8 cellular contexts compared by ENCODE assay signal in the genomic region with DNA sequence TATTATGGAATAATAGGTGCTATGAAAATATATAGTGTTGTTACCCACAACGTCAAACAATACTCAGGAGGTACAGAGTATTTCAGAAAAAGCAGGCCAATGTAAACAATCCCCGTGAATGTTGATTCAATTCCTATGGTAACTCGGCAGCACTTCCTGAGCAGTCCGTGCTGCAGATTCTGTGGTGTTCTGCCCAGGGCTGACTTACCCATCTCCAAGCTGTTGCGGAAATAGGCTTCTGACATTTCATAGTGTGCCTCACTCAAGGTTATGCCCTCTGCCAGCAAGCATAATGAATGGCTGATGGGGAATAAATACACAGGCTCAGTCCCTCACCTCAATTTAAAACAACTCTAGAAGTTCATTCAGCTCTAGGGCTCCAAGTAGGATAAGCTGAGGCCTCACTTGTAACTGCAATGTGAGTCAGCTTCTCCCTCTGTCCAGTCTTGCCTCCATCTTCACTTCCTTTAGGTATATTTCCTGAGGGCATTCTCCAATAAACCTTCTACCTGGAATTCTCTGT.
DNase-seq lines count a peak whose midpoint lies in the region; ATAC-seq, FAIRE-seq and TF ChIP-seq lines count a peak whose summit lies in the region.

No MANE protein-coding gene starts in this region.

- H3F3A ChIP-seq in GM23248 (ENCODE audit: insufficient read depth): no peaks in the 10 kb centered on the region

- dilution Hi-C loops in endothelial cell of umbilical vein (cut with MboI; ENCODE audit: extremely low pct_ligation_motif_present, low sequenced_read_pairs): no loop called here

- H3K27me3 ChIP-seq in GM23248 (replicated peaks; ENCODE audit: insufficient read depth): no peaks in the 10 kb centered on the region
- no peaks in the 10 kb centered on the region for H3K27me3 ChIP-seq in endothelial cell of umbilical vein (ENCODE audit: control insufficient read depth in 2 of 2, insufficient read depth in 2 of 2, low read length in 2 of 2)
- no peaks in the 10 kb centered on the region for H3K27me3 ChIP-seq in neuron (ENCODE audit: insufficient read depth, low read length)

- H3K9ac ChIP-seq in GM23248: no peak overlapping the region
- peak overlapping the region; percentile 76 for H3K9ac ChIP-seq in endothelial cell of umbilical vein (replicated peaks; ENCODE audit: extremely low read depth, insufficient read depth, low read length)

- H3K4me1 ChIP-seq in GM23248 (ENCODE audit: insufficient read depth) (no peaks in the 10 kb centered on the region), endothelial cell of umbilical vein (ENCODE audit: control insufficient read depth, extremely low read depth, insufficient read depth, low read length) (peaks cover 45% of the 10 kb centered on the region), neuron (ENCODE audit: insufficient read depth, low read length) (peaks cover 16% of the 10 kb centered on the region)

- peak overlapping the region; percentile 39; the same call in 1 of the 2 replicates for H2AFZ ChIP-seq in GM23248
- peak overlapping the region; percentile 46 for H2AFZ ChIP-seq in endothelial cell of umbilical vein (ENCODE audit: low read depth, low read length)
- peak overlapping the region; percentile 48 for H2AFZ ChIP-seq in neuron (ENCODE audit: low read depth, low read length)

- H3K9me2 ChIP-seq in GM23248 (ENCODE audit: insufficient read depth): no peaks in the 10 kb centered on the region

- in situ Hi-C loops in GM23248 (cut with MboI): no loop called here

- H3K36me3 ChIP-seq in GM23248 (ENCODE audit: low read depth) (no peaks in the 10 kb centered on the region), endothelial cell of umbilical vein (ENCODE audit: control insufficient read depth in 2 of 2, extremely low read depth in 1 of 2, insufficient read depth in 2 of 2, low read length in 2 of 2) (no peaks in the 10 kb centered on the region), neuron (ENCODE audit: insufficient read depth, low read length) (no peaks in the 10 kb centered on the region)

- H4K20me1 ChIP-seq in GM23248 (ENCODE audit: insufficient read depth) (no peaks in the 10 kb centered on the region), endothelial cell of umbilical vein (replicated peaks; ENCODE audit: control insufficient read depth, extremely low read depth, insufficient read depth, low read length) (no peaks in the 10 kb centered on the region)

- no peaks in the 10 kb centered on the region for H3K79me2 ChIP-seq in GM23248 (ENCODE audit: insufficient read depth)
- H3K79me2 ChIP-seq in endothelial cell of umbilical vein (ENCODE audit: control insufficient read depth, insufficient read depth, low read length): no peaks in the 10 kb centered on the region

- ATAC-seq in HG02852 (IDR thresholded peaks at IDR 0.05; ENCODE audit: unreplicated experiment) (no peak), HG02798 (IDR thresholded peaks at IDR 0.05; ENCODE audit: poor library complexity, unreplicated experiment) (no peak), GM19351 (IDR thresholded peaks at IDR 0.05; ENCODE audit: unreplicated experiment) (no peak)

- DNase-seq in GM23248 (peak; percentile 56), NCI-H345 treated with DMSO at 0.1 percent for 48 hours (lab: John Stamatoyannopoulos, UW; ENCODE audit: unreplicated experiment) (peak; percentile 11), endothelial cell of umbilical vein (ENCODE audit: low read depth, low spot score) (peak; percentile 97), NCI-H1930 (lab: John Stamatoyannopoulos, UW) (no peak)

- CTCF ChIA-PET in endothelial cell of umbilical vein (lab: Charles Lee): interaction anchor here (0.9 to 1.5 kb wide), 4 partner anchors 12 to 253 kb away, joined by 3 to 6 read pairs (median 4); no protein-coding TSS in a partner anchor

- 51 to 61% methylated on average over 5 of the region's 5 CpGs for WGBS in GM23248 (ENCODE audit: low coverage in 1 of 2, low lambda C conversion rate in 2 of 2, missing lambda C conversion rate in 2 of 2), 2 experiments

- POLR2A ChIA-PET in endothelial cell of umbilical vein (lab: Charles Lee): no interaction called here

- no peak overlapping the region for H3K4me3 ChIP-seq in GM23248
- H3K4me3 ChIP-seq in endothelial cell of umbilical vein (replicated peaks in 1 of 3; ENCODE audit: insufficient read depth in 1 of 3, low read depth in 1 of 3, low read length in 3 of 3): no peak overlapping the region
- H3K4me3 ChIP-seq in neuron (ENCODE audit: low read length): peak overlapping the region; percentile 28

- BruUV-seq in endothelial cell of umbilical vein (replicated peaks; lab: Mats Ljungman, UMichigan): no TSS peak

- intact Hi-C loops in endothelial cell of umbilical vein (cut with micrococcal nuclease): loop anchor here (1.0 to 5.0 kb wide), 5 partner anchors 12 to 205 kb away; no protein-coding TSS in a partner anchor

- H3K4me2 ChIP-seq in GM23248 (ENCODE audit: unreplicated experiment) (no peak overlapping the region), endothelial cell of umbilical vein (ENCODE audit: insufficient read depth, low read length) (peak overlapping the region; percentile 81)

- H3K9me3 ChIP-seq in GM23248 (ENCODE audit: low read depth) (no peaks in the 10 kb centered on the region), endothelial cell of umbilical vein (replicated peaks; ENCODE audit: control insufficient read depth, insufficient read depth, low read length) (no peaks in the 10 kb centered on the region), neuron (ENCODE audit: low read length) (no peaks in the 10 kb centered on the region)

- TF ChIP-seq CTCF in endothelial cell of umbilical vein (IDR thresholded peaks at IDR 0.05; ENCODE audit: extremely low read depth in 1 of 2, insufficient read depth in 1 of 2, low read depth in 1 of 2, low read length in 2 of 2): no peak

- peak; percentile 96 for FAIRE-seq in endothelial cell of umbilical vein (lab: Jason Lieb, UNC)

- no peaks in the 10 kb centered on the region for H3K9me1 ChIP-seq in endothelial cell of umbilical vein (replicated peaks; ENCODE audit: control insufficient read depth, extremely low read depth, insufficient read depth, low read length)

- TF ChIP-seq POLR2A in endothelial cell of umbilical vein (IDR thresholded peaks at IDR 0.05; ENCODE audit: low read depth, low read length): peak; percentile 56

- peak overlapping the region; percentile 27; the same call in 1 of the 2 replicates for H3K27ac ChIP-seq in GM23248
- peak overlapping the region; percentile 96 for H3K27ac ChIP-seq in endothelial cell of umbilical vein (ENCODE audit: insufficient read depth, low read depth, low read length)

TF ChIP-seq in endothelial cell of umbilical vein, 7 proteins besides CTCF, POLR2A, EP300 and RAD21:
- TF ChIP-seq MYC (IDR thresholded peaks at IDR 0.05; ENCODE audit: low read depth, low read length): no peak
- TF ChIP-seq, protein P1, sequence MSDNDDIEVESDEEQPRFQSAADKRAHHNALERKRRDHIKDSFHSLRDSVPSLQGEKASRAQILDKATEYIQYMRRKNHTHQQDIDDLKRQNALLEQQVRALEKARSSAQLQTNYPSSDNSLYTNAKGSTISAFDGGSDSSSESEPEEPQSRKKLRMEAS (IDR thresholded peaks at IDR 0.05; ENCODE audit: insufficient read depth, insufficient read length): no peak
- peak; percentile 84 for TF ChIP-seq GATA2 (IDR thresholded peaks at IDR 0.05; ENCODE audit: insufficient read depth, insufficient read length, low read depth, low read length)
- peak; percentile 82 for TF ChIP-seq POLR2AphosphoS5 (IDR thresholded peaks at IDR 0.05; ENCODE audit: insufficient read depth, low read depth, low read length)
- TF ChIP-seq FOS (IDR thresholded peaks at IDR 0.05; ENCODE audit: borderline replicate concordance, insufficient read depth, low read length): peak; percentile 85
- TF ChIP-seq EZH2 (IDR thresholded peaks at IDR 0.05; ENCODE audit: borderline replicate concordance, low read depth, low read length, severe bottlenecking): no peak
- TF ChIP-seq JUN (IDR thresholded peaks at IDR 0.05; ENCODE audit: borderline replicate concordance, insufficient read depth, insufficient read length, low read depth): peak; percentile 59

Comparison
In these comparisons a context has a peak if more than half of its experiments do, and no peak if none do; other contexts are left out.
1. DNase-seq: peak in GM23248 (single experiment), NCI-H345 treated with DMSO at 0.1 percent for 48 hours (single experiment) and endothelial cell of umbilical vein (single experiment); none in NCI-H1930 (0 of 2).
2. Peak in every context shown above with its lines, with median percentiles within 50 percentile points of each other: H2AFZ ChIP-seq.